Comparison of ENCODE assay signal across 13 cellular contexts in genomic region chr16:27344707-27345106, GRCh38. TPM values are rescaled to one million over a fixed set of nuclear protein-coding genes. Genes with fewer than 3 reads are reported as not detected.
"Had no signal": no experiment of that assay in that cellular context is flagged by ENCODE, and none has a peak within 500 bp of the region (broad histone marks: within the 10 kb centered on the region; RNA-seq: fewer than 3 reads in every experiment).

No MANE protein-coding gene starts in this region.

- H3K9me3 ChIP-seq: ascending aorta, ovary, tibial artery had no signal

- H3K9me3 Mint-ChIP-seq: activated naive CD4-positive, alpha-beta T cell treated with anti-CD3 and anti-CD28 coated beads, Interleukin-2, amount 50 U/mL, for 72 hours; activated T-helper 2 cell treated with anti-CD3 and anti-CD28 coated beads, Interferon-gamma antibody, Interleukin-2, Interleukin-4, amounts not matched to agents 10 μg/mL and 5 μg/mL and 100 μg/mL, durations not matched to agents 14 hours and 24 hours and 36 hours; nephron progenitor cell had no signal

- H3K4me3 ChIP-seq: ascending aorta, ovary, smooth muscle cell, tibial artery had no signal

- H3K36me3 ChIP-seq: ovary had no signal

- FAIRE-seq: bronchial epithelial cell had no signal

- H3K27ac Mint-ChIP-seq: activated T-helper 2 cell treated with anti-CD3 and anti-CD28 coated beads, Interferon-gamma antibody, Interleukin-2, Interleukin-4, amounts not matched to agents 10 μg/mL and 5 μg/mL and 100 μg/mL, durations not matched to agents 14 hours and 24 hours and 36 hours; nephron progenitor cell had no signal

- H3K27ac ChIP-seq: ascending aorta, foreskin keratinocyte, ovary, tibial artery, VCaP had no signal

- DNase-seq: foreskin keratinocyte, head of caudate nucleus, left cardiac atrium, nephron progenitor cell, ovary, T-helper 1 cell, tibial artery had no signal

- H3K4me1 Mint-ChIP-seq: nephron progenitor cell had no signal

- ATAC-seq: foreskin keratinocyte, left cardiac atrium had no signal

- H3K4me1 ChIP-seq: ascending aorta, foreskin keratinocyte had no signal

- H3K4me3 Mint-ChIP-seq: nephron progenitor cell had no signal

- H3K27me3 ChIP-seq: ascending aorta, foreskin keratinocyte, ovary, tibial artery had no signal

RNA-seq across cellular contexts. Expression of gene IL21R, which starts 57.3 kb away (rescaled TPM):
- total RNA-seq: bronchial epithelial cell, smooth muscle cell had no signal
- polyA plus RNA-seq: smooth muscle cell had no signal
